1 cellular context compared by ENCODE assay signal in genomic region chr2:11784310-11784709, GRCh38.
TF ChIP-seq lines count a peak whose summit lies in the region.

No MANE protein-coding gene starts in this region.

TF ChIP-seq in HepG2, 621 proteins besides CTCF, POLR2A, EP300 and RAD21:
- TF ChIP-seq AGO2 (optimal IDR thresholded peaks at IDR 0.05; ENCODE audit: low read depth, low read length) (peak; percentile 10), BCL3 (CRISPR knock-in tag; IDR thresholded peaks at IDR 0.05) (no peak), NONO (IDR thresholded peaks at IDR 0.05) (no peak), NONO (CRISPR knock-in tag; conservative IDR thresholded peaks at IDR 0.05) (no peak), RARA (CRISPR knock-in tag; IDR thresholded peaks at IDR 0.05) (no peak)
TF ChIP-seq in HepG2: peak in this region for 1.
